20 cellular contexts compared by ENCODE assay signal in genomic region chr11:23961503-23962338, GRCh38.
DNase-seq lines count a peak whose midpoint lies in the region; ATAC-seq and TF ChIP-seq lines count a peak whose summit lies in the region.
"Had no signal": no experiment of that assay in that cellular context is flagged by ENCODE, and none has a peak within 500 bp of the region (broad histone marks: within the 10 kb centered on the region; RNA-seq: fewer than 3 reads in every experiment).

No MANE protein-coding gene starts in this region.

- no peak overlapping the region for H4K91ac ChIP-seq in IMR-90 (ENCODE audit: insufficient read depth, low read depth, low read length)

- no peaks in the 10 kb centered on the region for H3K9me3 ChIP-seq in IMR-90 (ENCODE audit: control insufficient read depth, insufficient read depth, low read length)
- H3K9me3 ChIP-seq in SJCRH30 (replicated peaks): 0 out of 2 replicates have a peak, but pooled peaks cover 3% of the 10 kb centered on the region
- no peaks in the 10 kb centered on the region for H3K9me3 ChIP-seq in testis
- no peaks in the 10 kb centered on the region for H3K9me3 ChIP-seq in mammary epithelial cell (replicated peaks; ENCODE audit: insufficient read depth, low read length)
- H3K9me3 ChIP-seq: BLaER1, MG63, SJSA1 had no signal

- intact Hi-C loops in IMR-90 (cut with micrococcal nuclease): no loop called here
- intact Hi-C loops in testis (cut with DNase I; ENCODE audit: low total_unique reads): no loop called here
- intact Hi-C loops in mammary epithelial cell (cut with micrococcal nuclease): no loop called here
- intact Hi-C loops in left colon (cut with DNase I, micrococcal nuclease): no loop called here

- H4K5ac ChIP-seq in IMR-90 (ENCODE audit: low read depth, low read length): no peak overlapping the region

- dilution Hi-C loops in IMR-90 (cut with HindIII; ENCODE audit: low sequenced_read_pairs, unreplicated experiment) (no loop called here), mammary epithelial cell (cut with HindIII; ENCODE audit: low sequenced_read_pairs) (no loop called here)

- CTCF ChIA-PET in IMR-90 (lab: Yijun Ruan, JAX): no interaction called here
- CTCF ChIA-PET in mammary epithelial cell (lab: Charles Lee; ENCODE audit: low non-redundant PET): no interaction called here

- H3K4me2 ChIP-seq in IMR-90 (ENCODE audit: low read depth, low read length) (no peak overlapping the region), mammary epithelial cell (ENCODE audit: insufficient read depth, low read depth, low read length) (no peak overlapping the region)
- H3K4me2 ChIP-seq: BLaER1 had no signal

- H3K27me3 ChIP-seq in IMR-90 (ENCODE audit: control insufficient read depth, insufficient read depth, low read length) (no peaks in the 10 kb centered on the region), SJCRH30 (no peaks in the 10 kb centered on the region; the same call in 1 of the 2 replicates), testis (no peaks in the 10 kb centered on the region), mammary epithelial cell (ENCODE audit: insufficient read depth, low read length) (no peaks in the 10 kb centered on the region), brain microvascular endothelial cell (replicated peaks) (no peaks in the 10 kb centered on the region)
- H3K27me3 ChIP-seq: BLaER1, MG63, SJSA1 had no signal

- H3K79me2 ChIP-seq in mammary epithelial cell (ENCODE audit: insufficient read depth, low read length): no peaks in the 10 kb centered on the region

- H3K27ac ChIP-seq in IMR-90 (ENCODE audit: insufficient read depth, low read length) (no peak overlapping the region), SJCRH30 (no peak overlapping the region), testis (no peak overlapping the region), mammary epithelial cell (ENCODE audit: insufficient read depth, low read depth, low read length) (no peak overlapping the region), brain microvascular endothelial cell (no peak overlapping the region)
- H3K27ac ChIP-seq: BLaER1, SJSA1 had no signal

- no peak overlapping the region for H2AK9ac ChIP-seq in IMR-90 (replicated peaks; ENCODE audit: low read depth, low read length, poor library complexity)

- 0 out of 2 replicates have a peak overlapping the region, but pooled peaks have one; percentile 39 for H2BK20ac ChIP-seq in IMR-90 (ENCODE audit: low read depth, low read length)

- POLR2A ChIA-PET in IMR-90 (lab: Charles Lee; ENCODE audit: unreplicated experiment): no interaction called here

- no peak overlapping the region for H3K4me3 ChIP-seq in IMR-90 (ENCODE audit: insufficient read depth, low read depth, low read length)
- peak overlapping the region; percentile 25; the same call in 1 of the 2 replicates for H3K4me3 ChIP-seq in SJCRH30
- H3K4me3 ChIP-seq in testis: peak overlapping the region in 1 of 2 donors; percentile 46
- H3K4me3 ChIP-seq in mammary epithelial cell (replicated peaks in 1 of 3; ENCODE audit: insufficient read depth in 1 of 3, low read depth in 2 of 3, low read length in 3 of 3): no peak overlapping the region
- no peak overlapping the region for H3K4me3 ChIP-seq in brain microvascular endothelial cell (ENCODE audit: low read depth, low read length)
- H3K4me3 ChIP-seq: BLaER1, MG63, SJSA1 had no signal

- WGBS in IMR-90 (ENCODE audit: extremely low coverage in 2 of 2, insufficient read length in 1 of 2), 2 experiments: 100% methylated on average over 3 of the region's 20 CpGs; no CpG with 5 or more reads in 1 of the 2 experiments
- WGBS in testis, 2 donors: 60 to 61% methylated on average over 14 to 20 of the region's 20 CpGs
- 83% methylated on average over 3 of the region's 20 CpGs for WGBS in mammary epithelial cell (ENCODE audit: low coverage, missing lambda C conversion rate)

- H3K36me3 ChIP-seq in IMR-90 (ENCODE audit: control insufficient read depth, insufficient read depth, low read length) (no peaks in the 10 kb centered on the region), SJCRH30 (no peaks in the 10 kb centered on the region), testis (ENCODE audit: low read depth, missing control alignments) (no peaks in the 10 kb centered on the region), mammary epithelial cell (ENCODE audit: insufficient read depth, low read length) (no peaks in the 10 kb centered on the region), brain microvascular endothelial cell (replicated peaks) (no peaks in the 10 kb centered on the region)
- H3K36me3 ChIP-seq: BLaER1, MG63, SJSA1 had no signal

- no peak overlapping the region for H2AFZ ChIP-seq in IMR-90 (replicated peaks; ENCODE audit: low read length, poor library complexity)
- H2AFZ ChIP-seq in mammary epithelial cell (ENCODE audit: low read depth, low read length): no peak overlapping the region

- no peak overlapping the region for H2AK5ac ChIP-seq in IMR-90 (ENCODE audit: low read depth, low read length)

- H2BK120ac ChIP-seq in IMR-90 (ENCODE audit: low read depth, low read length): no peak overlapping the region

- H3K4ac ChIP-seq in IMR-90 (ENCODE audit: low read depth, low read length): no peak overlapping the region

- no peak overlapping the region for H3K56ac ChIP-seq in IMR-90 (ENCODE audit: extremely low read depth, insufficient read depth, low read length)

- in situ Hi-C loops in IMR-90 (cut with MboI; ENCODE audit: low sequenced_read_pairs) (no loop called here), mammary epithelial cell (cut with MboI; ENCODE audit: low sequenced_read_pairs in 2 of 2) (no loop called here), brain microvascular endothelial cell (cut with HindIII; ENCODE audit: low pct_ligation_motif_present, low sequenced_read_pairs) (no loop called here)

- no peak overlapping the region for H2BK15ac ChIP-seq in IMR-90 (ENCODE audit: low read depth, low read length)

- no peak overlapping the region for H3K23ac ChIP-seq in IMR-90 (ENCODE audit: low read depth, low read length)

- no peaks in the 10 kb centered on the region for H3K79me1 ChIP-seq in IMR-90 (ENCODE audit: low read depth in 1 of 2, low read length in 2 of 2)

- H3K9me1 ChIP-seq in IMR-90 (ENCODE audit: insufficient read depth, low read length): peaks cover 2% of the 10 kb centered on the region; the same call in 1 of the 2 replicates

- H4K8ac ChIP-seq in IMR-90 (ENCODE audit: low read depth in 2 of 2, low read length in 2 of 2): no peak overlapping the region

- no peak overlapping the region for H3K14ac ChIP-seq in IMR-90 (replicated peaks; ENCODE audit: low read depth, low read length)

- no peak overlapping the region for H2BK5ac ChIP-seq in IMR-90 (ENCODE audit: low read depth, low read length, poor library complexity, severe bottlenecking)

- H4K20me1 ChIP-seq in IMR-90 (ENCODE audit: insufficient read depth, low read length) (no peaks in the 10 kb centered on the region), mammary epithelial cell (ENCODE audit: insufficient read depth, low read length) (no peaks in the 10 kb centered on the region)
- H4K20me1 ChIP-seq: BLaER1 had no signal

- H3K4me1 ChIP-seq in IMR-90 (ENCODE audit: control insufficient read depth, insufficient read depth, low read length): peaks cover 3% of the 10 kb centered on the region; the same call in 1 of the 2 replicates
- H3K4me1 ChIP-seq in SJCRH30: no peaks in the 10 kb centered on the region
- no peaks in the 10 kb centered on the region for H3K4me1 ChIP-seq in testis
- H3K4me1 ChIP-seq in mammary epithelial cell (ENCODE audit: insufficient read depth, low read length): no peaks in the 10 kb centered on the region
- H3K4me1 ChIP-seq: BLaER1 had no signal

- H3K9ac ChIP-seq in IMR-90 (ENCODE audit: low read depth, low read length): no peak overlapping the region
- no peak overlapping the region for H3K9ac ChIP-seq in mammary epithelial cell (ENCODE audit: insufficient read depth, low read length)
- H3K9ac ChIP-seq: BLaER1 had no signal

- BruUV-seq in IMR-90 (replicated peaks; lab: Mats Ljungman, UMichigan) (no TSS peak), mammary epithelial cell (replicated peaks; lab: Mats Ljungman, UMichigan) (no TSS peak)

- DNase-seq in IMR-90 (no peak), SJCRH30 (no peak), left kidney (ENCODE audit: low read depth, low spot score) (peak; percentile 8), testis (peak; percentile 28), mammary epithelial cell (no peak), left colon (no peak), brain microvascular endothelial cell (no peak)
- DNase-seq: CD4-positive, alpha-beta T cell; COR-L47; DMS 273 treated with DMSO at 0.1 percent for 48 hours; DMS79 treated with DMSO at 0.1 percent for 48 hours; H7; HFFc6; MG63; NCI-H1417 treated with DMSO at 0.1 percent for 48 hours; NCI-H1930; NCI-H69 had no signal

- no peak overlapping the region for H3K18ac ChIP-seq in IMR-90 (ENCODE audit: low read depth, low read length)

- TF ChIP-seq CTCF in IMR-90 (conservative IDR thresholded peaks at IDR 0.05; ENCODE audit: low read depth, low read length) (no peak), testis (IDR thresholded peaks at IDR 0.05) (no peak), mammary epithelial cell (conservative IDR thresholded peaks at IDR 0.05 in 1 of 2, IDR thresholded peaks at IDR 0.05 in 1 of 2; ENCODE audit: extremely low read depth in 1 of 2, insufficient read depth in 1 of 2, low read depth in 1 of 2, low read length in 2 of 2) (no peak), brain microvascular endothelial cell (IDR thresholded peaks at IDR 0.05; ENCODE audit: low read depth, low read length, missing control alignments) (no peak)

- ATAC-seq in IMR-90 (ENCODE audit: low read depth) (no peak), left colon (no peak)
- ATAC-seq: Panc1 had no signal

- TF ChIP-seq POLR2A in IMR-90 (IDR thresholded peaks at IDR 0.05; ENCODE audit: low read depth, low read length) (no peak), testis (IDR thresholded peaks at IDR 0.05) (no peak)

- TF ChIP-seq RAD21 in IMR-90 (IDR thresholded peaks at IDR 0.05; ENCODE audit: low read length): no peak

TF ChIP-seq in IMR-90, 13 proteins besides CTCF, POLR2A, EP300 and RAD21:
- TF ChIP-seq MAFK (IDR thresholded peaks at IDR 0.05; ENCODE audit: low read depth, low read length) (peak; percentile 98), MAZ (IDR thresholded peaks at IDR 0.05; ENCODE audit: borderline replicate concordance, low read depth, low read length) (no peak)

Comparison
In these comparisons a context has a peak if more than half of its experiments do, and no peak if none do; other contexts are left out.
1. DNase-seq: peak in left kidney (single experiment) and testis (single experiment); none in IMR-90 (single experiment), SJCRH30 (0 of 2), mammary epithelial cell (single experiment), left colon (0 of 2) and brain microvascular endothelial cell (single experiment).